ENCODE assay signal across 1 cellular context in the genomic region with DNA sequence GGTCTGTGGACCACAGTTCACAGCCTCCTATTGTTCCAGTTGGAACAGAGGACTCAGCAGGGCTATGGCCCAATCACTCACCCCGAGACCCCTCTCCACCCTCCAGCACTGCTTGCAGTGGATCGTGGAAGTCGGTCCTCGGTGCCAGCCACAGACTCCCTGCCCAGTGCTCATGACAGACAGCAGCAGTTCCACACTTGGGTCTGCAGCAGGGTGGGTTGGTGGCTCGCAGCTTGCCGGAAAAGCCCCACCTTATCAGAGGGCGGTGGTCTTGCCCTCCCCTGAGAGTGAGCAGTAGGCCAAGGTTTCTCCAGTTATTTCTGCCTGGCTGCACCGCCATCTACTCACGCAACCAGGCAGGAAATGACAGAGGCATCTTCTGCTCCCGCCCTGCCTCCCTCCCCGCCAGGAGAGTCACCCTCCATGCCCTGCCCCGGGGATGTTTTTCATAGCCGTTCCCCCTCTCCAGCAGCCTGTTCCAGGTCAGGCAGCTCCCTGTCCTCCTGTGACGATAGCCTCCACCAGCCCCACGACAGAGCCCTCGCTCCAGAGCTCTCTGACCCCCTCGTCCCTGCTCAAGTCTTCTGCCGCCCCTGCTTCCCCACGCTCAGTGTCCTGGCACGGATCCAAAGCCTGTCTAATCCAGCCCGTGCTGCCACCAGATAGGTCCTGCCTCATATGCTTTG.
A peak's percentile ranks its signal among the peaks of the same experiment; 100 is the strongest.
TF ChIP-seq lines count a peak whose summit lies in the region.

No MANE protein-coding gene starts in this region.

TF ChIP-seq in HEK293, 187 proteins besides CTCF, POLR2A, EP300 and RAD21 (continued from another document and continues in another):
- TF ChIP-seq ZNF692 (tag by site-specific recombination; IDR thresholded peaks at IDR 0.05), result peak; percentile 40; the same call in 1 of the 2 replicates
- TF ChIP-seq ZNF549 (tag by site-specific recombination; IDR thresholded peaks at IDR 0.05), result no peak
- 0 out of 2 replicates have a peak, but pooled peaks have one; percentile 60 for TF ChIP-seq ZNF701 (tag by site-specific recombination; IDR thresholded peaks at IDR 0.05)
- 0 out of 2 replicates have a peak, but pooled peaks have one; percentile 44 for TF ChIP-seq ZNF324 (tag by site-specific recombination; IDR thresholded peaks at IDR 0.05)
- TF ChIP-seq ZNF571 (tag by site-specific recombination; IDR thresholded peaks at IDR 0.05), result no peak
- TF ChIP-seq, protein P1, sequence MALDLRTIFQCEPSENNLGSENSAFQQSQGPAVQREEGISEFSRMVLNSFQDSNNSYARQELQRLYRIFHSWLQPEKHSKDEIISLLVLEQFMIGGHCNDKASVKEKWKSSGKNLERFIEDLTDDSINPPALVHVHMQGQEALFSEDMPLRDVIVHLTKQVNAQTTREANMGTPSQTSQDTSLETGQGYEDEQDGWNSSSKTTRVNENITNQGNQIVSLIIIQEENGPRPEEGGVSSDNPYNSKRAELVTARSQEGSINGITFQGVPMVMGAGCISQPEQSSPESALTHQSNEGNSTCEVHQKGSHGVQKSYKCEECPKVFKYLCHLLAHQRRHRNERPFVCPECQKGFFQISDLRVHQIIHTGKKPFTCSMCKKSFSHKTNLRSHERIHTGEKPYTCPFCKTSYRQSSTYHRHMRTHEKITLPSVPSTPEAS (tag by site-specific recombination; IDR thresholded peaks at IDR 0.05), result no peak; the same call in 1 of the 2 replicates
- TF ChIP-seq ZNF791 (tag by site-specific recombination; IDR thresholded peaks at IDR 0.05), result no peak
- TF ChIP-seq ZNF529 (tag by site-specific recombination; IDR thresholded peaks at IDR 0.05; ENCODE audit: insufficient replicate concordance), result no peak
- TF ChIP-seq ZNF776 (tag by site-specific recombination; IDR thresholded peaks at IDR 0.05; ENCODE audit: borderline replicate concordance), result no peak
- no peak for TF ChIP-seq ZNF785 (tag by site-specific recombination; IDR thresholded peaks at IDR 0.05)
- TF ChIP-seq ZNF138 (tag by site-specific recombination; IDR thresholded peaks at IDR 0.05; ENCODE audit: borderline replicate concordance), result no peak
- no peak for TF ChIP-seq TCF7L2 (IDR thresholded peaks at IDR 0.05; ENCODE audit: borderline replicate concordance, low read depth, low read length)
- no peak for TF ChIP-seq ZNF248 (tag by site-specific recombination; IDR thresholded peaks at IDR 0.05)
- TF ChIP-seq ZFHX2 (tag by site-specific recombination; conservative IDR thresholded peaks at IDR 0.05), result peak; percentile 87
- TF ChIP-seq ZNF398 (tag by site-specific recombination; IDR thresholded peaks at IDR 0.05), result peak; percentile 99
- peak; percentile 84; the same call in 1 of the 2 replicates for TF ChIP-seq ZNF2 (tag by site-specific recombination; IDR thresholded peaks at IDR 0.05)
- no peak for TF ChIP-seq ZNF416 (tag by site-specific recombination; IDR thresholded peaks at IDR 0.05)
- TF ChIP-seq ZNF664 (tag by site-specific recombination; IDR thresholded peaks at IDR 0.05), result no peak
- TF ChIP-seq, protein P2, sequence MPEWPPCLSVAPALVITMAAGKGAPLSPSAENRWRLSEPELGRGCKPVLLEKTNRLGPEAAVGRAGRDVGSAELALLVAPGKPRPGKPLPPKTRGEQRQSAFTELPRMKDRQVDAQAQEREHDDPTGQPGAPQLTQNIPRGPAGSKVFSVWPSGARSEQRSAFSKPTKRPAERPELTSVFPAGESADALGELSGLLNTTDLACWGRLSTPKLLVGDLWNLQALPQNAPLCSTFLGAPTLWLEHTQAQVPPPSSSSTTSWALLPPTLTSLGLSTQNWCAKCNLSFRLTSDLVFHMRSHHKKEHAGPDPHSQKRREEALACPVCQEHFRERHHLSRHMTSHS (tag by site-specific recombination; IDR thresholded peaks at IDR 0.05), result no peak
- peak; percentile 19 for TF ChIP-seq ZBTB26 (tag by site-specific recombination; optimal IDR thresholded peaks at IDR 0.05)
- no peak for TF ChIP-seq ZNF274 (IDR thresholded peaks at IDR 0.05; ENCODE audit: low read length)
- no peak for TF ChIP-seq ZNF274 (tag by site-specific recombination; IDR thresholded peaks at IDR 0.05; ENCODE audit: borderline replicate concordance)
- no peak for TF ChIP-seq ZNF596 (tag by site-specific recombination; IDR thresholded peaks at IDR 0.05)
- no peak for TF ChIP-seq ZBTB21 (tag by site-specific recombination; IDR thresholded peaks at IDR 0.05)
- TF ChIP-seq ZNF366 (tag by site-specific recombination; conservative IDR thresholded peaks at IDR 0.05), result peak; percentile 91
- no peak for TF ChIP-seq ZNF707 (tag by site-specific recombination; IDR thresholded peaks at IDR 0.05)
- TF ChIP-seq, protein P3, sequence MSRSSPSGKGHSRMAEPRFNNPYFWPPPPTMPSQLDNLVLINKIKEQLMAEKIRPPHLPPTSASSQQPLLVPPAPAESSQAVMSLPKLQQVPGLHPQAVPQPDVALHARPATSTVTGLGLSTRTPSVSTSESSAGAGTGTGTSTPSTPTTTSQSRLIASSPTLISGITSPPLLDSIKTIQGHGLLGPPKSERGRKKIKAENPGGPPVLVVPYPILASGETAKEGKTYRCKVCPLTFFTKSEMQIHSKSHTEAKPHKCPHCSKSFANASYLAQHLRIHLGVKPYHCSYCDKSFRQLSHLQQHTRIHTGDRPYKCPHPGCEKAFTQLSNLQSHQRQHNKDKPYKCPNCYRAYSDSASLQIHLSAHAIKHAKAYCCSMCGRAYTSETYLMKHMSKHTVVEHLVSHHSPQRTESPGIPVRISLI (tag by site-specific recombination; IDR thresholded peaks at IDR 0.05), result no peak
- TF ChIP-seq GFI1B (tag by site-specific recombination; IDR thresholded peaks at IDR 0.05), result no peak
- TF ChIP-seq YY1 (tag by site-specific recombination; IDR thresholded peaks at IDR 0.05), result no peak
- no peak for TF ChIP-seq HOXC10 (CRISPR knock-in tag; IDR thresholded peaks at IDR 0.05)
- TF ChIP-seq ZBTB49 (tag by site-specific recombination; IDR thresholded peaks at IDR 0.05; ENCODE audit: low read depth), result no peak
- peak; percentile 89 for TF ChIP-seq SP7 (tag by site-specific recombination; IDR thresholded peaks at IDR 0.05)
- TF ChIP-seq ZNF561 (tag by site-specific recombination; IDR thresholded peaks at IDR 0.05; ENCODE audit: borderline replicate concordance), result no peak
- TF ChIP-seq ZNF639 (tag by site-specific recombination; IDR thresholded peaks at IDR 0.05), result no peak
- no peak for TF ChIP-seq ZNF768 (tag by site-specific recombination; IDR thresholded peaks at IDR 0.05)
- peak; percentile 41; the same call in 1 of the 2 replicates for TF ChIP-seq ZNF24 (tag by site-specific recombination; IDR thresholded peaks at IDR 0.05)
- TF ChIP-seq, protein P4, sequence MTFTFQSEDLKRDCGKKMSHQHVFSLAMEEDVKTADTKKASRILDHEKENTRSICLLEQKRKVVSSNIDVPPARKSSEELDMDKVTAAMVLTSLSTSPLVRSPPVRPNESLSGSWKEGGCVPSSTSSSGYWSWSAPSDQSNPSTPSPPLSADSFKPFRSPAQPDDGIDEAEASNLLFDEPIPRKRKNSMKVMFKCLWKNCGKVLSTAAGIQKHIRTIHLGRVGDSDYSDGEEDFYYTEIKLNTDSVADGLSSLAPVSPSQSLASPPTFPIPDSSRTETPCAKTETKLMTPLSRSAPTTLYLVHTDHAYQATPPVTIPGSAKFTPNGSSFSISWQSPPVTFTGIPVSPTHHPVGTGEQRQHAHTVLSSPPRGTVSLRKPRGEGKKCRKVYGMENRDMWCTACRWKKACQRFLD (tag by site-specific recombination; IDR thresholded peaks at IDR 0.05), result no peak
- TF ChIP-seq ZNF777 (tag by site-specific recombination; IDR thresholded peaks at IDR 0.05; ENCODE audit: borderline replicate concordance), result no peak
- peak; percentile 67 for TF ChIP-seq ZEB2 (tag by site-specific recombination; IDR thresholded peaks at IDR 0.05)
- TF ChIP-seq ZNF302 (tag by site-specific recombination; IDR thresholded peaks at IDR 0.05; ENCODE audit: low read depth), result no peak
- TF ChIP-seq ZFP3 (tag by site-specific recombination; IDR thresholded peaks at IDR 0.05; ENCODE audit: low read depth), result no peak
- TF ChIP-seq ZNF335 (tag by site-specific recombination; conservative IDR thresholded peaks at IDR 0.05), result peak; percentile 81
- TF ChIP-seq SP3 (tag by site-specific recombination; IDR thresholded peaks at IDR 0.05), result no peak
- TF ChIP-seq SCRT1 (tag by site-specific recombination; IDR thresholded peaks at IDR 0.05; ENCODE audit: borderline replicate concordance), result no peak
- TF ChIP-seq ZNF114 (tag by site-specific recombination; IDR thresholded peaks at IDR 0.05), result no peak
- no peak for TF ChIP-seq ZNF121 (tag by site-specific recombination; IDR thresholded peaks at IDR 0.05)
- TF ChIP-seq BCL11B (tag by site-specific recombination; IDR thresholded peaks at IDR 0.05; ENCODE audit: low read depth), result no peak
- no peak for TF ChIP-seq ZNF214 (tag by site-specific recombination; IDR thresholded peaks at IDR 0.05; ENCODE audit: borderline replicate concordance)
- no peak for TF ChIP-seq ZNF223 (tag by site-specific recombination; IDR thresholded peaks at IDR 0.05)
- no peak for TF ChIP-seq ZNF133 (tag by site-specific recombination; IDR thresholded peaks at IDR 0.05)
- TF ChIP-seq ZNF501 (tag by site-specific recombination; IDR thresholded peaks at IDR 0.05), result no peak
- TF ChIP-seq GLIS1 (tag by site-specific recombination; IDR thresholded peaks at IDR 0.05), result peak; percentile 70
- no peak for TF ChIP-seq ZNF514 (tag by site-specific recombination; IDR thresholded peaks at IDR 0.05)
- TF ChIP-seq, protein P5, sequence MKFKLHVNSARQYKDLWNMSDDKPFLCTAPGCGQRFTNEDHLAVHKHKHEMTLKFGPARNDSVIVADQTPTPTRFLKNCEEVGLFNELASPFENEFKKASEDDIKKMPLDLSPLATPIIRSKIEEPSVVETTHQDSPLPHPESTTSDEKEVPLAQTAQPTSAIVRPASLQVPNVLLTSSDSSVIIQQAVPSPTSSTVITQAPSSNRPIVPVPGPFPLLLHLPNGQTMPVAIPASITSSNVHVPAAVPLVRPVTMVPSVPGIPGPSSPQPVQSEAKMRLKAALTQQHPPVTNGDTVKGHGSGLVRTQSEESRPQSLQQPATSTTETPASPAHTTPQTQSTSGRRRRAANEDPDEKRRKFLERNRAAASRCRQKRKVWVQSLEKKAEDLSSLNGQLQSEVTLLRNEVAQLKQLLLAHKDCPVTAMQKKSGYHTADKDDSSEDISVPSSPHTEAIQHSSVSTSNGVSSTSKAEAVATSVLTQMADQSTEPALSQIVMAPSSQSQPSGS (tag by site-specific recombination; IDR thresholded peaks at IDR 0.05; ENCODE audit: low read depth), result 0 out of 2 replicates have a peak, but pooled peaks have one; percentile 45
- TF ChIP-seq ZNF292 (tag by site-specific recombination; IDR thresholded peaks at IDR 0.05; ENCODE audit: borderline replicate concordance, low read depth), result no peak
